17 cellular contexts compared by ENCODE assay signal in genomic region chrX:13197961-13198761, GRCh38.
DNase-seq lines count a peak whose midpoint lies in the region; ATAC-seq and TF ChIP-seq lines count a peak whose summit lies in the region.
"Had no signal": no experiment of that assay in that cellular context is flagged by ENCODE, and none has a peak within 500 bp of the region (broad histone marks: within the 10 kb centered on the region; RNA-seq: fewer than 3 reads in every experiment).

No MANE protein-coding gene starts in this region.

- intact Hi-C loops in Calu3 (cut with micrococcal nuclease; ENCODE audit: unreplicated experiment), result no loop called here

- H3K4me1 ChIP-seq in endodermal cell (ENCODE audit: control insufficient read depth, insufficient read depth, low read length), result no peaks in the 10 kb centered on the region
- H3K4me1 ChIP-seq: left lung had no signal

- 93 to 100% methylated on average over 1 to 4 of the region's 4 CpGs for WGBS in endodermal cell (ENCODE audit: insufficient coverage in 1 of 2, insufficient read length in 1 of 2), 2 experiments

- H3K4me3 Mint-ChIP-seq in Calu3 (ENCODE audit: low read depth, unreplicated experiment) (no peak overlapping the region), endodermal cell (no peak overlapping the region), nephron (no peak overlapping the region)

- H3K4me3 ChIP-seq in endodermal cell (ENCODE audit: low read length), result no peak overlapping the region
- H3K4me3 ChIP-seq: left lung had no signal

- CTCF ChIA-PET in Calu3 (lab: Charles Lee), result interaction anchor here (0.6 kb wide), 1 partner anchor 102 kb away, joined by 3 read pairs; no protein-coding TSS in a partner anchor

- no peak for TF ChIP-seq EP300 in Ishikawa (IDR thresholded peaks at IDR 0.05; ENCODE audit: borderline replicate concordance)

- H3K36me3 Mint-ChIP-seq in Calu3 (ENCODE audit: insufficient read depth, unreplicated experiment) (no peaks in the 10 kb centered on the region), endodermal cell (ENCODE audit: low read depth) (no peaks in the 10 kb centered on the region), nephron (ENCODE audit: low read depth) (no peaks in the 10 kb centered on the region)

- no TSS peak for BruUV-seq in Calu3 (replicated peaks; lab: Mats Ljungman, UMichigan)

- ATAC-seq in GM19351 (IDR thresholded peaks at IDR 0.05; ENCODE audit: unreplicated experiment), result no peak
- ATAC-seq: activated CD4-positive, CD25-positive, alpha-beta regulatory T cell treated with anti-CD3 and anti-CD28 coated beads, Interleukin-2, amount 50 U/mL, for 24 hours; left lung had no signal

- H3K36me3 ChIP-seq in endodermal cell (ENCODE audit: control insufficient read depth, insufficient read depth, low read length), result no peaks in the 10 kb centered on the region
- H3K36me3 ChIP-seq: left lung had no signal

- no peak overlapping the region for H3K9ac ChIP-seq in endodermal cell (ENCODE audit: extremely low read depth, low read length, poor library complexity, severe bottlenecking)

- no peaks in the 10 kb centered on the region for H3K27me3 Mint-ChIP-seq in Calu3 (ENCODE audit: unreplicated experiment)
- H3K27me3 Mint-ChIP-seq in endodermal cell (ENCODE audit: insufficient read depth), result no peaks in the 10 kb centered on the region
- no peaks in the 10 kb centered on the region for H3K27me3 Mint-ChIP-seq in nephron (ENCODE audit: low read depth)

- no peaks in the 10 kb centered on the region for H3K9me3 Mint-ChIP-seq in Calu3 (ENCODE audit: low read depth, unreplicated experiment)
- H3K9me3 Mint-ChIP-seq in endodermal cell, result peaks cover 58% of the 10 kb centered on the region
- peaks cover 7% of the 10 kb centered on the region for H3K9me3 Mint-ChIP-seq in nephron

- TF ChIP-seq RAD21 in Ishikawa (IDR thresholded peaks at IDR 0.05; ENCODE audit: low read depth), result no peak

- no peaks in the 10 kb centered on the region for H3K27me3 ChIP-seq in endodermal cell (ENCODE audit: control insufficient read depth, insufficient read depth, low read length, poor library complexity, severe bottlenecking)
- H3K27me3 ChIP-seq: left lung had no signal

- H3K27ac ChIP-seq in endodermal cell (ENCODE audit: low read depth, low read length), result no peak overlapping the region
- H3K27ac ChIP-seq: left lung had no signal

- no peaks in the 10 kb centered on the region for H3K9me3 ChIP-seq in endodermal cell (ENCODE audit: control insufficient read depth, low read length)
- H3K9me3 ChIP-seq: left lung had no signal

- peak; percentile 23 for DNase-seq in Calu3
- peak; percentile 75 for DNase-seq in endodermal cell
- no peak for DNase-seq in activated gamma-delta T cell (lab: John Stamatoyannopoulos, UW)
- no peak for DNase-seq in AG08395 (ENCODE audit: low spot score)
- no peak for DNase-seq in activated CD8-positive, alpha-beta memory T cell treated with anti-CD3 and anti-CD28 coated beads, Interleukin-2, amount 50 U/mL, for 48 hours
- DNase-seq: activated gamma-delta T cell treated with Interleukin-2 at 50 U/mL for 16 hours; AML-193; effector memory CD4-positive, alpha-beta T cell; left lung; MM.1S; NCI-H187; NCI-H446; T-helper 9 cell had no signal

- peak overlapping the region; percentile 36 for H3K27ac Mint-ChIP-seq in Calu3 (ENCODE audit: unreplicated experiment)
- H3K27ac Mint-ChIP-seq in endodermal cell, result peak overlapping the region; percentile 24
- H3K27ac Mint-ChIP-seq in nephron, result peak overlapping the region; percentile 87 to 94 (median 93)

- H3K4me1 Mint-ChIP-seq in Calu3 (ENCODE audit: low read depth, unreplicated experiment), result peaks cover 46% of the 10 kb centered on the region
- peaks cover 4% of the 10 kb centered on the region for H3K4me1 Mint-ChIP-seq in endodermal cell
- peaks cover 71% of the 10 kb centered on the region for H3K4me1 Mint-ChIP-seq in nephron

- TF ChIP-seq CTCF in Calu3 (IDR thresholded peaks at IDR 0.05; ENCODE audit: unreplicated experiment) (no peak), endodermal cell (conservative IDR thresholded peaks at IDR 0.05) (no peak), nephron (IDR thresholded peaks at IDR 0.05; ENCODE audit: unreplicated experiment in 3 of 3) (no peak)

TF ChIP-seq in Ishikawa, 13 proteins besides CTCF, POLR2A, EP300 and RAD21:
- TF ChIP-seq CEBPB (IDR thresholded peaks at IDR 0.05) (no peak), FOXM1 (IDR thresholded peaks at IDR 0.05; ENCODE audit: borderline replicate concordance, low read depth) (no peak), TEAD4 (IDR thresholded peaks at IDR 0.05) (peak; percentile 25; the same call in 1 of the 2 replicates)
- TF ChIP-seq, protein P1, sequence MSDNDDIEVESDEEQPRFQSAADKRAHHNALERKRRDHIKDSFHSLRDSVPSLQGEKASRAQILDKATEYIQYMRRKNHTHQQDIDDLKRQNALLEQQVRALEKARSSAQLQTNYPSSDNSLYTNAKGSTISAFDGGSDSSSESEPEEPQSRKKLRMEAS (IDR thresholded peaks at IDR 0.05), result no peak
TF ChIP-seq in Ishikawa: peak in this region for 1.

Comparison
In these comparisons a context has a peak if more than half of its experiments do, and no peak if none do; other contexts are left out.
1. DNase-seq: peak in Calu3 (single experiment) and endodermal cell (single experiment); none in activated gamma-delta T cell (single experiment), AG08395 (single experiment) and activated CD8-positive, alpha-beta memory T cell treated with anti-CD3 and anti-CD28 coated beads, Interleukin-2, amount 50 U/mL, for 48 hours (single experiment).
2. H3K27ac Mint-ChIP-seq: peak in every context shown above with its lines; median percentile 93 in nephron; 36 in Calu3; 24 in endodermal cell.